In genomic region chr1:167553136-167554027, GRCh38 we compare ENCODE assay signal across 1 cellular context.
A peak's percentile ranks its signal among the peaks of the same experiment; 100 is the strongest.
TF ChIP-seq lines count a peak whose summit lies in the region.

Gene CREG1, minus strand, starts transcription at chr1:167553762.

TF ChIP-seq in K562, 482 proteins besides CTCF, POLR2A, EP300 and RAD21 (continued from another document and continues in another):
- TF ChIP-seq ZNF143 (CRISPR knock-in tag; IDR thresholded peaks at IDR 0.05) (no peak), ZNF589 (CRISPR knock-in tag; IDR thresholded peaks at IDR 0.05; ENCODE audit: low read depth) (peak; percentile 72; the same call in 1 of the 2 replicates), U2AF1 (optimal IDR thresholded peaks at IDR 0.05; ENCODE audit: low read depth, low read length) (peak; percentile 60), ZNF407 (IDR thresholded peaks at IDR 0.05; ENCODE audit: low read depth) (no peak), MTF1 (CRISPR knock-in tag; IDR thresholded peaks at IDR 0.05; ENCODE audit: borderline replicate concordance) (no peak), SNAPC5 (CRISPR knock-in tag; IDR thresholded peaks at IDR 0.05) (no peak), PCBP2 (IDR thresholded peaks at IDR 0.05; ENCODE audit: low read depth, low read length, poor library complexity, severe bottlenecking) (no peak), GABPB2 (CRISPR knock-in tag; conservative IDR thresholded peaks at IDR 0.05) (no peak), TBL1XR1 (IDR thresholded peaks at IDR 0.05; ENCODE audit: low read length in 2 of 2) (peak in 1 of 2 experiments; percentile 20; a peak in 2 of 4 replicates), SMARCC2 (IDR thresholded peaks at IDR 0.05; ENCODE audit: low read depth) (no peak), MBD2 (IDR thresholded peaks at IDR 0.05; ENCODE audit: borderline replicate concordance, low read depth) (0 out of 2 replicates have a peak, but pooled peaks have one; percentile 27), XRCC4 (IDR thresholded peaks at IDR 0.05; ENCODE audit: extremely low read depth, insufficient read depth, insufficient read length) (no peak), TFAM (CRISPR knock-in tag; conservative IDR thresholded peaks at IDR 0.05) (no peak), BCL6 (CRISPR knock-in tag; IDR thresholded peaks at IDR 0.05) (no peak), DPF2 (IDR thresholded peaks at IDR 0.05) (no peak), KDM5B (IDR thresholded peaks at IDR 0.05; ENCODE audit: insufficient replicate concordance, low read depth, low read length) (peak; percentile 94), ATF7 (IDR thresholded peaks at IDR 0.05) (peak; percentile 75; the same call in 1 of the 2 replicates), THAP7 (CRISPR knock-in tag; IDR thresholded peaks at IDR 0.05) (peak; percentile 84; the same call in 1 of the 2 replicates), ZNF165 (CRISPR knock-in tag; IDR thresholded peaks at IDR 0.05; ENCODE audit: borderline replicate concordance) (no peak; the same call in 1 of the 2 replicates), MYC (IDR thresholded peaks at IDR 0.05; ENCODE audit: low read depth, low read length) (peak; percentile 83), MYC (CRISPR knock-in tag; IDR thresholded peaks at IDR 0.05; ENCODE audit: borderline replicate concordance, low read depth) (no peak), ZNF77 (CRISPR knock-in tag; IDR thresholded peaks at IDR 0.05) (no peak), SLC30A9 (CRISPR knock-in tag; IDR thresholded peaks at IDR 0.05) (no peak), ZNF41 (CRISPR knock-in tag; conservative IDR thresholded peaks at IDR 0.05) (no peak), CHD4 (IDR thresholded peaks at IDR 0.05; ENCODE audit: insufficient read depth, insufficient replicate concordance, low read depth, low read length, poor library complexity, severe bottlenecking) (no peak), ZNF239 (CRISPR knock-in tag; IDR thresholded peaks at IDR 0.05) (no peak), TAL1 (IDR thresholded peaks at IDR 0.05) (no peak), PTBP1 (IDR thresholded peaks at IDR 0.05; ENCODE audit: low read depth, low read length) (no peak), ELK1 (CRISPR knock-in tag; IDR thresholded peaks at IDR 0.05) (no peak), STAT6 (CRISPR knock-in tag; IDR thresholded peaks at IDR 0.05) (peak; percentile 80; the same call in 1 of the 2 replicates), POLR2AphosphoS5 (IDR thresholded peaks at IDR 0.05; ENCODE audit: control insufficient read depth, insufficient read depth, low read depth, low read length) (peak; percentile 83; the same call in 1 of the 2 replicates), ZNF507 (tag; conservative IDR thresholded peaks at IDR 0.05) (no peak), ZNF668 (CRISPR knock-in tag; IDR thresholded peaks at IDR 0.05) (no peak), E4F1 (CRISPR knock-in tag; IDR thresholded peaks at IDR 0.05; ENCODE audit: borderline replicate concordance) (no peak), ZNF785 (CRISPR knock-in tag; IDR thresholded peaks at IDR 0.05) (no peak), NFE2 (IDR thresholded peaks at IDR 0.05; ENCODE audit: low read depth) (no peak)
- TF ChIP-seq, protein P1, sequence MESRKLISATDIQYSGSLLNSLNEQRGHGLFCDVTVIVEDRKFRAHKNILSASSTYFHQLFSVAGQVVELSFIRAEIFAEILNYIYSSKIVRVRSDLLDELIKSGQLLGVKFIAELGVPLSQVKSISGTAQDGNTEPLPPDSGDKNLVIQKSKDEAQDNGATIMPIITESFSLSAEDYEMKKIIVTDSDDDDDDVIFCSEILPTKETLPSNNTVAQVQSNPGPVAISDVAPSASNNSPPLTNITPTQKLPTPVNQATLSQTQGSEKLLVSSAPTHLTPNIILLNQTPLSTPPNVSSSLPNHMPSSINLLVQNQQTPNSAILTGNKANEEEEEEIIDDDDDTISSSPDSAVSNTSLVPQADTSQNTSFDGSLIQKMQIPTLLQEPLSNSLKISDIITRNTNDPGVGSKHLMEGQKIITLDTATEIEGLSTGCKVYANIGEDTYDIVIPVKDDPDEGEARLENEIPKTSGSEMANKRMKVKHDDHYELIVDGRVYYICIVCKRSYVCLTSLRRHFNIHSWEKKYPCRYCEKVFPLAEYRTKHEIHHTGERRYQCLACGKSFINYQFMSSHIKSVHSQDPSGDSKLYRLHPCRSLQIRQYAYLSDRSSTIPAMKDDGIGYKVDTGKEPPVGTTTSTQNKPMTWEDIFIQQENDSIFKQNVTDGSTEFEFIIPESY (CRISPR knock-in tag; IDR thresholded peaks at IDR 0.05): peak; percentile 65; the same call in 1 of the 2 replicates
- TF ChIP-seq, protein P2, sequence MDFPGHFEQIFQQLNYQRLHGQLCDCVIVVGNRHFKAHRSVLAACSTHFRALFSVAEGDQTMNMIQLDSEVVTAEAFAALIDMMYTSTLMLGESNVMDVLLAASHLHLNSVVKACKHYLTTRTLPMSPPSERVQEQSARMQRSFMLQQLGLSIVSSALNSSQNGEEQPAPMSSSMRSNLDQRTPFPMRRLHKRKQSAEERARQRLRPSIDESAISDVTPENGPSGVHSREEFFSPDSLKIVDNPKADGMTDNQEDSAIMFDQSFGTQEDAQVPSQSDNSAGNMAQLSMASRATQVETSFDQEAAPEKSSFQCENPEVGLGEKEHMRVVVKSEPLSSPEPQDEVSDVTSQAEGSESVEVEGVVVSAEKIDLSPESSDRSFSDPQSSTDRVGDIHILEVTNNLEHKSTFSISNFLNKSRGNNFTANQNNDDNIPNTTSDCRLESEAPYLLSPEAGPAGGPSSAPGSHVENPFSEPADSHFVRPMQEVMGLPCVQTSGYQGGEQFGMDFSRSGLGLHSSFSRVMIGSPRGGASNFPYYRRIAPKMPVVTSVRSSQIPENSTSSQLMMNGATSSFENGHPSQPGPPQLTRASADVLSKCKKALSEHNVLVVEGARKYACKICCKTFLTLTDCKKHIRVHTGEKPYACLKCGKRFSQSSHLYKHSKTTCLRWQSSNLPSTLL (IDR thresholded peaks at IDR 0.05): no peak
- TF ChIP-seq, protein P3, sequence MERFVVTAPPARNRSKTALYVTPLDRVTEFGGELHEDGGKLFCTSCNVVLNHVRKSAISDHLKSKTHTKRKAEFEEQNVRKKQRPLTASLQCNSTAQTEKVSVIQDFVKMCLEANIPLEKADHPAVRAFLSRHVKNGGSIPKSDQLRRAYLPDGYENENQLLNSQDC (CRISPR knock-in tag; IDR thresholded peaks at IDR 0.05): no peak
- TF ChIP-seq, protein P4, sequence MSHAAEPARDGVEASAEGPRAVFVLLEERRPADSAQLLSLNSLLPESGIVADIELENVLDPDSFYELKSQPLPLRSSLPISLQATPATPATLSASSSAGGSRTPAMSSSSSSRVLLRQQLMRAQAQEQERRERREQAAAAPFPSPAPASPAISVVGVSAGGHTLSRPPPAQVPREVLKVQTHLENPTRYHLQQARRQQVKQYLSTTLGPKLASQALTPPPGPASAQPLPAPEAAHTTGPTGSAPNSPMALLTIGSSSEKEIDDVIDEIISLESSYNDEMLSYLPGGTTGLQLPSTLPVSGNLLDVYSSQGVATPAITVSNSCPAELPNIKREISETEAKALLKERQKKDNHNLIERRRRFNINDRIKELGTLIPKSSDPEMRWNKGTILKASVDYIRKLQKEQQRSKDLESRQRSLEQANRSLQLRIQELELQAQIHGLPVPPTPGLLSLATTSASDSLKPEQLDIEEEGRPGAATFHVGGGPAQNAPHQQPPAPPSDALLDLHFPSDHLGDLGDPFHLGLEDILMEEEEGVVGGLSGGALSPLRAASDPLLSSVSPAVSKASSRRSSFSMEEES (CRISPR knock-in tag; IDR thresholded peaks at IDR 0.05): no peak
